ENCODE assay signal across 1 cellular context in the genomic region with DNA sequence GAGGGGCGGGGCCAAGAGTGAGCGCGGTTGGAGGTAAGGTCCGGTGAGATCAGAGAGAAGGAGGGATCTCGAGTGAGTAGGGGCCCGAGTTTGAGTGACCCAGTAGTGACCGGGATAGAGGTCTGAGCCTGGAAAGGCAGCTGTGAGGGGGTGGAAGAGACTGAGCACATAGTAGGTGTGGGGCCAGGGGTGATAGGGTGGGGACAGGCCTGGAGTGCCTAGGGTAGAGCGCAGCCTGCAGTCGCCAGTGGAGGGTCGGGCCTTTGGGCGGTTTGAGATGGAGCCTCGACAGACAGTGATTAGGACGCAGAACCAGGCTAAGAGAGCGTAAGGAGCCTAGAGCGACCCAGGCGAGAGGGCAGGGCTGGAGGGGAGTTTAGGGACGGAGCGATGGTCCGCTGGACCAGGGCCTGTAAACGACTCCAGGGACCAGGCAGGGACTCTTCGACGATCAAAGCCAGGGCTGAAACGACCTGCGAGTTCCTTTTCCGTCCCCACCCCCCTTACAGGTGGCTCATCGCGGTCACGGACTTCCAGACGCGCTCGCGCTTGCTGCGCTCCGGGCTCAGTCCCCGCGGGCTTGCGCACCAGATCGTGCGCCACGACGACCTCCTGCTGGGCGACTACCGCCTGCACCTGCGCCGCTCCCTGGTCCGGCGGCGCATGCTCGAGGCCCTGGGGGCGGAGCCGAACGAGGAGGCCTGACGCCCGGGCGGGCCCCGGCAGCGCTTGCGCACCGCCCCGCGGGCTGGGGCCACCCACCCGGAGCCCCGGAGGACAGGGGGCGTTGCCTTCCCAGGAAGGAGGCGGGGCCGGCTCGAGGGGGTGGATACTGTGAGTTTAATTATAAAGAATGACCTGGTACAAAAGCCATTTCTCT.
A peak's percentile ranks its signal among the peaks of the same experiment; 100 is the strongest.
TF ChIP-seq lines count a peak whose summit lies in the region.

No MANE protein-coding gene starts in this region.

TF ChIP-seq in K562, 482 proteins besides CTCF, POLR2A, EP300 and RAD21 (continued from another document and continues in another):
- TF ChIP-seq, protein P1, sequence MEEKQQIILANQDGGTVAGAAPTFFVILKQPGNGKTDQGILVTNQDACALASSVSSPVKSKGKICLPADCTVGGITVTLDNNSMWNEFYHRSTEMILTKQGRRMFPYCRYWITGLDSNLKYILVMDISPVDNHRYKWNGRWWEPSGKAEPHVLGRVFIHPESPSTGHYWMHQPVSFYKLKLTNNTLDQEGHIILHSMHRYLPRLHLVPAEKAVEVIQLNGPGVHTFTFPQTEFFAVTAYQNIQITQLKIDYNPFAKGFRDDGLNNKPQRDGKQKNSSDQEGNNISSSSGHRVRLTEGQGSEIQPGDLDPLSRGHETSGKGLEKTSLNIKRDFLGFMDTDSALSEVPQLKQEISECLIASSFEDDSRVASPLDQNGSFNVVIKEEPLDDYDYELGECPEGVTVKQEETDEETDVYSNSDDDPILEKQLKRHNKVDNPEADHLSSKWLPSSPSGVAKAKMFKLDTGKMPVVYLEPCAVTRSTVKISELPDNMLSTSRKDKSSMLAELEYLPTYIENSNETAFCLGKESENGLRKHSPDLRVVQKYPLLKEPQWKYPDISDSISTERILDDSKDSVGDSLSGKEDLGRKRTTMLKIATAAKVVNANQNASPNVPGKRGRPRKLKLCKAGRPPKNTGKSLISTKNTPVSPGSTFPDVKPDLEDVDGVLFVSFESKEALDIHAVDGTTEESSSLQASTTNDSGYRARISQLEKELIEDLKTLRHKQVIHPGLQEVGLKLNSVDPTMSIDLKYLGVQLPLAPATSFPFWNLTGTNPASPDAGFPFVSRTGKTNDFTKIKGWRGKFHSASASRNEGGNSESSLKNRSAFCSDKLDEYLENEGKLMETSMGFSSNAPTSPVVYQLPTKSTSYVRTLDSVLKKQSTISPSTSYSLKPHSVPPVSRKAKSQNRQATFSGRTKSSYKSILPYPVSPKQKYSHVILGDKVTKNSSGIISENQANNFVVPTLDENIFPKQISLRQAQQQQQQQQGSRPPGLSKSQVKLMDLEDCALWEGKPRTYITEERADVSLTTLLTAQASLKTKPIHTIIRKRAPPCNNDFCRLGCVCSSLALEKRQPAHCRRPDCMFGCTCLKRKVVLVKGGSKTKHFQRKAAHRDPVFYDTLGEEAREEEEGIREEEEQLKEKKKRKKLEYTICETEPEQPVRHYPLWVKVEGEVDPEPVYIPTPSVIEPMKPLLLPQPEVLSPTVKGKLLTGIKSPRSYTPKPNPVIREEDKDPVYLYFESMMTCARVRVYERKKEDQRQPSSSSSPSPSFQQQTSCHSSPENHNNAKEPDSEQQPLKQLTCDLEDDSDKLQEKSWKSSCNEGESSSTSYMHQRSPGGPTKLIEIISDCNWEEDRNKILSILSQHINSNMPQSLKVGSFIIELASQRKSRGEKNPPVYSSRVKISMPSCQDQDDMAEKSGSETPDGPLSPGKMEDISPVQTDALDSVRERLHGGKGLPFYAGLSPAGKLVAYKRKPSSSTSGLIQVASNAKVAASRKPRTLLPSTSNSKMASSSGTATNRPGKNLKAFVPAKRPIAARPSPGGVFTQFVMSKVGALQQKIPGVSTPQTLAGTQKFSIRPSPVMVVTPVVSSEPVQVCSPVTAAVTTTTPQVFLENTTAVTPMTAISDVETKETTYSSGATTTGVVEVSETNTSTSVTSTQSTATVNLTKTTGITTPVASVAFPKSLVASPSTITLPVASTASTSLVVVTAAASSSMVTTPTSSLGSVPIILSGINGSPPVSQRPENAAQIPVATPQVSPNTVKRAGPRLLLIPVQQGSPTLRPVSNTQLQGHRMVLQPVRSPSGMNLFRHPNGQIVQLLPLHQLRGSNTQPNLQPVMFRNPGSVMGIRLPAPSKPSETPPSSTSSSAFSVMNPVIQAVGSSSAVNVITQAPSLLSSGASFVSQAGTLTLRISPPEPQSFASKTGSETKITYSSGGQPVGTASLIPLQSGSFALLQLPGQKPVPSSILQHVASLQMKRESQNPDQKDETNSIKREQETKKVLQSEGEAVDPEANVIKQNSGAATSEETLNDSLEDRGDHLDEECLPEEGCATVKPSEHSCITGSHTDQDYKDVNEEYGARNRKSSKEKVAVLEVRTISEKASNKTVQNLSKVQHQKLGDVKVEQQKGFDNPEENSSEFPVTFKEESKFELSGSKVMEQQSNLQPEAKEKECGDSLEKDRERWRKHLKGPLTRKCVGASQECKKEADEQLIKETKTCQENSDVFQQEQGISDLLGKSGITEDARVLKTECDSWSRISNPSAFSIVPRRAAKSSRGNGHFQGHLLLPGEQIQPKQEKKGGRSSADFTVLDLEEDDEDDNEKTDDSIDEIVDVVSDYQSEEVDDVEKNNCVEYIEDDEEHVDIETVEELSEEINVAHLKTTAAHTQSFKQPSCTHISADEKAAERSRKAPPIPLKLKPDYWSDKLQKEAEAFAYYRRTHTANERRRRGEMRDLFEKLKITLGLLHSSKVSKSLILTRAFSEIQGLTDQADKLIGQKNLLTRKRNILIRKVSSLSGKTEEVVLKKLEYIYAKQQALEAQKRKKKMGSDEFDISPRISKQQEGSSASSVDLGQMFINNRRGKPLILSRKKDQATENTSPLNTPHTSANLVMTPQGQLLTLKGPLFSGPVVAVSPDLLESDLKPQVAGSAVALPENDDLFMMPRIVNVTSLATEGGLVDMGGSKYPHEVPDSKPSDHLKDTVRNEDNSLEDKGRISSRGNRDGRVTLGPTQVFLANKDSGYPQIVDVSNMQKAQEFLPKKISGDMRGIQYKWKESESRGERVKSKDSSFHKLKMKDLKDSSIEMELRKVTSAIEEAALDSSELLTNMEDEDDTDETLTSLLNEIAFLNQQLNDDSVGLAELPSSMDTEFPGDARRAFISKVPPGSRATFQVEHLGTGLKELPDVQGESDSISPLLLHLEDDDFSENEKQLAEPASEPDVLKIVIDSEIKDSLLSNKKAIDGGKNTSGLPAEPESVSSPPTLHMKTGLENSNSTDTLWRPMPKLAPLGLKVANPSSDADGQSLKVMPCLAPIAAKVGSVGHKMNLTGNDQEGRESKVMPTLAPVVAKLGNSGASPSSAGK (IDR thresholded peaks at IDR 0.05): peak; percentile 84
- TF ChIP-seq, protein P2, sequence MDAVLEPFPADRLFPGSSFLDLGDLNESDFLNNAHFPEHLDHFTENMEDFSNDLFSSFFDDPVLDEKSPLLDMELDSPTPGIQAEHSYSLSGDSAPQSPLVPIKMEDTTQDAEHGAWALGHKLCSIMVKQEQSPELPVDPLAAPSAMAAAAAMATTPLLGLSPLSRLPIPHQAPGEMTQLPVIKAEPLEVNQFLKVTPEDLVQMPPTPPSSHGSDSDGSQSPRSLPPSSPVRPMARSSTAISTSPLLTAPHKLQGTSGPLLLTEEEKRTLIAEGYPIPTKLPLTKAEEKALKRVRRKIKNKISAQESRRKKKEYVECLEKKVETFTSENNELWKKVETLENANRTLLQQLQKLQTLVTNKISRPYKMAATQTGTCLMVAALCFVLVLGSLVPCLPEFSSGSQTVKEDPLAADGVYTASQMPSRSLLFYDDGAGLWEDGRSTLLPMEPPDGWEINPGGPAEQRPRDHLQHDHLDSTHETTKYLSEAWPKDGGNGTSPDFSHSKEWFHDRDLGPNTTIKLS (IDR thresholded peaks at IDR 0.05; ENCODE audit: borderline replicate concordance, low read depth): peak; percentile 83
- TF ChIP-seq, protein P3, sequence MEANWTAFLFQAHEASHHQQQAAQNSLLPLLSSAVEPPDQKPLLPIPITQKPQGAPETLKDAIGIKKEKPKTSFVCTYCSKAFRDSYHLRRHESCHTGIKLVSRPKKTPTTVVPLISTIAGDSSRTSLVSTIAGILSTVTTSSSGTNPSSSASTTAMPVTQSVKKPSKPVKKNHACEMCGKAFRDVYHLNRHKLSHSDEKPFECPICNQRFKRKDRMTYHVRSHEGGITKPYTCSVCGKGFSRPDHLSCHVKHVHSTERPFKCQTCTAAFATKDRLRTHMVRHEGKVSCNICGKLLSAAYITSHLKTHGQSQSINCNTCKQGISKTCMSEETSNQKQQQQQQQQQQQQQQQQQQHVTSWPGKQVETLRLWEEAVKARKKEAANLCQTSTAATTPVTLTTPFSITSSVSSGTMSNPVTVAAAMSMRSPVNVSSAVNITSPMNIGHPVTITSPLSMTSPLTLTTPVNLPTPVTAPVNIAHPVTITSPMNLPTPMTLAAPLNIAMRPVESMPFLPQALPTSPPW (CRISPR knock-in tag; IDR thresholded peaks at IDR 0.05): 0 out of 2 replicates have a peak, but pooled peaks have one; percentile 30
- TF ChIP-seq POLR2B (IDR thresholded peaks at IDR 0.05; ENCODE audit: low read depth, partially characterized antibody) (peak; percentile 99), SMARCA4 (IDR thresholded peaks at IDR 0.05) (peak; percentile 51; the same call in 1 of the 2 replicates), ZNF717 (CRISPR knock-in tag; IDR thresholded peaks at IDR 0.05) (0 out of 2 replicates have a peak, but pooled peaks have one; percentile 56), MCM2 (IDR thresholded peaks at IDR 0.05; ENCODE audit: low read depth) (no peak), ZNF12 (CRISPR knock-in tag; IDR thresholded peaks at IDR 0.05) (no peak; the same call in 1 of the 2 replicates), EP400 (IDR thresholded peaks at IDR 0.05) (peak; percentile 55), TEAD2 (tag; IDR thresholded peaks at IDR 0.05) (no peak), SMAD1 (IDR thresholded peaks at IDR 0.05; ENCODE audit: low read depth, low read length, partially characterized antibody) (peak; percentile 81), CREB1 (IDR thresholded peaks at IDR 0.05) (peak; percentile 77; the same call in 1 of the 2 replicates), CREB1 (CRISPR knock-in tag; IDR thresholded peaks at IDR 0.05) (peak; percentile 87), ZFP36 (IDR thresholded peaks at IDR 0.05; ENCODE audit: low read depth, low read length, partially characterized antibody) (peak; percentile 25), POLR2H (tag; IDR thresholded peaks at IDR 0.05; ENCODE audit: low read depth) (peak; percentile 79), KLF10 (CRISPR knock-in tag; IDR thresholded peaks at IDR 0.05) (no peak), CBFB (CRISPR knock-in tag; IDR thresholded peaks at IDR 0.05) (peak; percentile 75; the same call in 1 of the 2 replicates), MEIS2 (IDR thresholded peaks at IDR 0.05; ENCODE audit: partially characterized antibody) (peak; percentile 98), ZNF780A (CRISPR knock-in tag; IDR thresholded peaks at IDR 0.05) (no peak), CBFA2T3 (IDR thresholded peaks at IDR 0.05) (peak; percentile 26; the same call in 1 of the 2 replicates), CTBP1 (IDR thresholded peaks at IDR 0.05; ENCODE audit: borderline replicate concordance) (peak; percentile 85; the same call in 1 of the 2 replicates), TARDBP (IDR thresholded peaks at IDR 0.05) (no peak), ARHGAP35 (IDR thresholded peaks at IDR 0.05; ENCODE audit: partially characterized antibody) (peak; percentile 24), ZNF57 (CRISPR knock-in tag; IDR thresholded peaks at IDR 0.05) (0 out of 2 replicates have a peak, but pooled peaks have one; percentile 16), RHOXF2B (CRISPR knock-in tag; conservative IDR thresholded peaks at IDR 0.05) (peak; percentile 57; the same call in 1 of the 2 replicates), SAP30 (IDR thresholded peaks at IDR 0.05; ENCODE audit: borderline replicate concordance, insufficient read depth, low read depth, low read length, poor library complexity, severe bottlenecking) (peak; percentile 35), FOXP1 (CRISPR knock-in tag; IDR thresholded peaks at IDR 0.05) (peak; percentile 93), ZFP1 (CRISPR knock-in tag; IDR thresholded peaks at IDR 0.05) (0 out of 2 replicates have a peak, but pooled peaks have one; percentile 26), MYC (IDR thresholded peaks at IDR 0.05; ENCODE audit: low read depth, low read length) (peak; percentile 64; the same call in 1 of the 2 replicates), MYC (CRISPR knock-in tag; IDR thresholded peaks at IDR 0.05; ENCODE audit: borderline replicate concordance, low read depth) (peak; percentile 91), PRMT5 (CRISPR knock-in tag; IDR thresholded peaks at IDR 0.05) (peak; percentile 56; the same call in 1 of the 2 replicates), ZBTB7A (IDR thresholded peaks at IDR 0.05; ENCODE audit: borderline replicate concordance, control insufficient read depth, low read depth, low read length) (peak; percentile 75; the same call in 1 of the 2 replicates)
- TF ChIP-seq, protein P4, sequence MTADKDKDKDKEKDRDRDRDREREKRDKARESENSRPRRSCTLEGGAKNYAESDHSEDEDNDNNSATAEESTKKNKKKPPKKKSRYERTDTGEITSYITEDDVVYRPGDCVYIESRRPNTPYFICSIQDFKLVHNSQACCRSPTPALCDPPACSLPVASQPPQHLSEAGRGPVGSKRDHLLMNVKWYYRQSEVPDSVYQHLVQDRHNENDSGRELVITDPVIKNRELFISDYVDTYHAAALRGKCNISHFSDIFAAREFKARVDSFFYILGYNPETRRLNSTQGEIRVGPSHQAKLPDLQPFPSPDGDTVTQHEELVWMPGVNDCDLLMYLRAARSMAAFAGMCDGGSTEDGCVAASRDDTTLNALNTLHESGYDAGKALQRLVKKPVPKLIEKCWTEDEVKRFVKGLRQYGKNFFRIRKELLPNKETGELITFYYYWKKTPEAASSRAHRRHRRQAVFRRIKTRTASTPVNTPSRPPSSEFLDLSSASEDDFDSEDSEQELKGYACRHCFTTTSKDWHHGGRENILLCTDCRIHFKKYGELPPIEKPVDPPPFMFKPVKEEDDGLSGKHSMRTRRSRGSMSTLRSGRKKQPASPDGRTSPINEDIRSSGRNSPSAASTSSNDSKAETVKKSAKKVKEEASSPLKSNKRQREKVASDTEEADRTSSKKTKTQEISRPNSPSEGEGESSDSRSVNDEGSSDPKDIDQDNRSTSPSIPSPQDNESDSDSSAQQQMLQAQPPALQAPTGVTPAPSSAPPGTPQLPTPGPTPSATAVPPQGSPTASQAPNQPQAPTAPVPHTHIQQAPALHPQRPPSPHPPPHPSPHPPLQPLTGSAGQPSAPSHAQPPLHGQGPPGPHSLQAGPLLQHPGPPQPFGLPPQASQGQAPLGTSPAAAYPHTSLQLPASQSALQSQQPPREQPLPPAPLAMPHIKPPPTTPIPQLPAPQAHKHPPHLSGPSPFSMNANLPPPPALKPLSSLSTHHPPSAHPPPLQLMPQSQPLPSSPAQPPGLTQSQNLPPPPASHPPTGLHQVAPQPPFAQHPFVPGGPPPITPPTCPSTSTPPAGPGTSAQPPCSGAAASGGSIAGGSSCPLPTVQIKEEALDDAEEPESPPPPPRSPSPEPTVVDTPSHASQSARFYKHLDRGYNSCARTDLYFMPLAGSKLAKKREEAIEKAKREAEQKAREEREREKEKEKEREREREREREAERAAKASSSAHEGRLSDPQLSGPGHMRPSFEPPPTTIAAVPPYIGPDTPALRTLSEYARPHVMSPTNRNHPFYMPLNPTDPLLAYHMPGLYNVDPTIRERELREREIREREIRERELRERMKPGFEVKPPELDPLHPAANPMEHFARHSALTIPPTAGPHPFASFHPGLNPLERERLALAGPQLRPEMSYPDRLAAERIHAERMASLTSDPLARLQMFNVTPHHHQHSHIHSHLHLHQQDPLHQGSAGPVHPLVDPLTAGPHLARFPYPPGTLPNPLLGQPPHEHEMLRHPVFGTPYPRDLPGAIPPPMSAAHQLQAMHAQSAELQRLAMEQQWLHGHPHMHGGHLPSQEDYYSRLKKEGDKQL (CRISPR knock-in tag; IDR thresholded peaks at IDR 0.05; ENCODE audit: borderline replicate concordance): peak; percentile 72; the same call in 1 of the 2 replicates
- TF ChIP-seq, protein P5, sequence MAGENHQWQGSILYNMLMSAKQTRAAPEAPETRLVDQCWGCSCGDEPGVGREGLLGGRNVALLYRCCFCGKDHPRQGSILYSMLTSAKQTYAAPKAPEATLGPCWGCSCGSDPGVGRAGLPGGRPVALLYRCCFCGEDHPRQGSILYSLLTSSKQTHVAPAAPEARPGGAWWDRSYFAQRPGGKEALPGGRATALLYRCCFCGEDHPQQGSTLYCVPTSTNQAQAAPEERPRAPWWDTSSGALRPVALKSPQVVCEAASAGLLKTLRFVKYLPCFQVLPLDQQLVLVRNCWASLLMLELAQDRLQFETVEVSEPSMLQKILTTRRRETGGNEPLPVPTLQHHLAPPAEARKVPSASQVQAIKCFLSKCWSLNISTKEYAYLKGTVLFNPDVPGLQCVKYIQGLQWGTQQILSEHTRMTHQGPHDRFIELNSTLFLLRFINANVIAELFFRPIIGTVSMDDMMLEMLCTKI (IDR thresholded peaks at IDR 0.05; ENCODE audit: partially characterized antibody): no peak
